Comparison of ENCODE assay signal across 19 cellular contexts in the genomic region with DNA sequence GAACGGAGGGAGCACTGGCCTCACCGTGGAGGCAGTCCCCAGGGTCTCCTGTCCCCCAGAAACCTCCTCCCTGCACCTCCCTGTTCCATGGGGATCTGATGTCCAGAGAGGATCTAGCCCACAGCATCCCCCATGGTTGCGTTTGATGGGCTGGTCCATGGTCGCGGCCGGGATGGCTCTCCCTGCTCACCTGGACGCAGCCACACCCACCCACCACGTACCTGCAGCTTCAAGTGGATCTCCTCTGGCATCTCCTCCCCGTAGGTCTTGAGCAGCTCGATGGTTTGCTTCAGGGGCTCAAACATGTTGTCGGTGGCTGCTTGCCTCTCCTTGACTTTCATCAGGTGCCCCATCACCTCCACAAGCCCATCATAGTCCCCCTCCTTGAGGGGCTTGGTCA. TPM values are rescaled to one million over a fixed set of nuclear protein-coding genes. Genes with fewer than 3 reads are reported as not detected.
"Had no signal": no experiment of that assay in that cellular context is flagged by ENCODE, and none has a peak within 500 bp of the region (broad histone marks: within the 10 kb centered on the region; RNA-seq: fewer than 3 reads in every experiment).

No MANE protein-coding gene starts in this region.

- DNase-seq: effector memory CD8-positive, alpha-beta T cell; foreskin keratinocyte; immature natural killer cell; left cardiac atrium; left ventricle myocardium inferior; mesendoderm; naive B cell; sigmoid colon; stimulated activated CD4-positive, alpha-beta T cell treated with anti-CD3 and anti-CD28 coated beads, Interleukin-2, amount 100 ng/mL, for 24 hours; stimulated activated CD4-positive, alpha-beta T cell treated with anti-CD3 and anti-CD28 coated beads, Interleukin-4, amount 100 ng/mL, for 4 hours; stimulated activated naive B cell treated with anti-CD40 and anti-IgM and Interleukin-4, amounts not matched to agents 10 μg/mL and 1 μg/mL and 100 μg/mL, for 72 hours; stimulated activated naive CD8-positive, alpha-beta T cell treated with anti-CD3 and anti-CD28 coated beads, Interleukin-15, amount 100 ng/mL, for 72 hours; testis had no signal

- H3K27me3 ChIP-seq: foreskin keratinocyte, right atrium auricular region, sigmoid colon, testis had no signal

- H3K4me3 ChIP-seq: left ventricle myocardium inferior, right atrium auricular region, sigmoid colon, skin epidermis, testis, transverse colon had no signal

- FAIRE-seq: colon, keratinocyte had no signal

- H3K27ac ChIP-seq: foreskin keratinocyte, left ventricle myocardium inferior, right atrium auricular region, sigmoid colon, skin epidermis, testis, transverse colon had no signal

- H3K4me1 ChIP-seq: foreskin keratinocyte, left ventricle myocardium inferior, right atrium auricular region, sigmoid colon, testis had no signal

- H3K36me3 ChIP-seq: left ventricle myocardium inferior, right atrium auricular region, sigmoid colon, transverse colon had no signal

- ATAC-seq: effector memory CD8-positive, alpha-beta T cell; foreskin keratinocyte; left cardiac atrium; stimulated activated naive B cell treated with anti-CD40 and anti-IgM and Interleukin-4, amounts not matched to agents 10 μg/mL and 1 μg/mL and 100 μg/mL, for 72 hours; stimulated activated naive CD8-positive, alpha-beta T cell treated with anti-CD3 and anti-CD28 coated beads, Interleukin-15, amount 100 ng/mL, for 72 hours had no signal

- H3K9me3 ChIP-seq: left ventricle myocardium inferior, right atrium auricular region, sigmoid colon, testis, transverse colon had no signal

RNA-seq across cellular contexts. Expression of a gene that starts 47.9 kb away (rescaled TPM):
- total RNA-seq: epithelial cell of proximal tubule, left ventricle myocardium inferior had no signal
